ENCODE assay signal across 1 cellular context in genomic region chr22:24703101-24703500, GRCh38.
TF ChIP-seq lines count a peak whose summit lies in the region.

No MANE protein-coding gene starts in this region.

TF ChIP-seq in HepG2, 621 proteins besides CTCF, POLR2A, EP300 and RAD21 (continued from another document and continues in another):
- 0 out of 2 replicates have a peak, but pooled peaks have one; percentile 56 for TF ChIP-seq SIN3A (IDR thresholded peaks at IDR 0.05; ENCODE audit: borderline replicate concordance, low read depth, low read length)
- 0 out of 2 replicates have a peak, but pooled peaks have one; percentile 46 for TF ChIP-seq NRL (CRISPR knock-in tag; IDR thresholded peaks at IDR 0.05; ENCODE audit: borderline replicate concordance)
- TF ChIP-seq GRHL1 (CRISPR knock-in tag; conservative IDR thresholded peaks at IDR 0.05): no peak
- no peak for TF ChIP-seq FOXM1 (CRISPR knock-in tag; IDR thresholded peaks at IDR 0.05)
- TF ChIP-seq TBX2 (CRISPR knock-in tag; IDR thresholded peaks at IDR 0.05; ENCODE audit: borderline replicate concordance): peak; percentile 53; the same call in 1 of the 2 replicates
- TF ChIP-seq ZNF180 (CRISPR knock-in tag; IDR thresholded peaks at IDR 0.05; ENCODE audit: borderline replicate concordance, low read depth): no peak
- no peak for TF ChIP-seq ZSCAN20 (CRISPR knock-in tag; IDR thresholded peaks at IDR 0.05; ENCODE audit: borderline replicate concordance)
- TF ChIP-seq FUBP1 (CRISPR knock-in tag; IDR thresholded peaks at IDR 0.05; ENCODE audit: borderline replicate concordance): no peak
- TF ChIP-seq POGK (CRISPR knock-in tag; conservative IDR thresholded peaks at IDR 0.05): no peak
- TF ChIP-seq SIX1 (CRISPR knock-in tag; IDR thresholded peaks at IDR 0.05; ENCODE audit: borderline replicate concordance): no peak
- TF ChIP-seq NR2F2 (IDR thresholded peaks at IDR 0.05; ENCODE audit: borderline replicate concordance, low read depth): no peak; the same call in 1 of the 2 replicates
- peak; percentile 77 for TF ChIP-seq GATAD2A (CRISPR knock-in tag; IDR thresholded peaks at IDR 0.05)
- peak; percentile 69; the same call in 1 of the 2 replicates for TF ChIP-seq HMGXB3 (CRISPR knock-in tag; IDR thresholded peaks at IDR 0.05; ENCODE audit: borderline replicate concordance)
- TF ChIP-seq FIP1L1 (IDR thresholded peaks at IDR 0.05; ENCODE audit: borderline replicate concordance, insufficient read depth, low read depth, low read length): no peak
- no peak for TF ChIP-seq NCOA1 (CRISPR knock-in tag; IDR thresholded peaks at IDR 0.05)
- TF ChIP-seq CREM (IDR thresholded peaks at IDR 0.05): no peak; the same call in 1 of the 2 replicates
- no peak for TF ChIP-seq CREM (CRISPR knock-in tag; IDR thresholded peaks at IDR 0.05)
- TF ChIP-seq, protein P1, sequence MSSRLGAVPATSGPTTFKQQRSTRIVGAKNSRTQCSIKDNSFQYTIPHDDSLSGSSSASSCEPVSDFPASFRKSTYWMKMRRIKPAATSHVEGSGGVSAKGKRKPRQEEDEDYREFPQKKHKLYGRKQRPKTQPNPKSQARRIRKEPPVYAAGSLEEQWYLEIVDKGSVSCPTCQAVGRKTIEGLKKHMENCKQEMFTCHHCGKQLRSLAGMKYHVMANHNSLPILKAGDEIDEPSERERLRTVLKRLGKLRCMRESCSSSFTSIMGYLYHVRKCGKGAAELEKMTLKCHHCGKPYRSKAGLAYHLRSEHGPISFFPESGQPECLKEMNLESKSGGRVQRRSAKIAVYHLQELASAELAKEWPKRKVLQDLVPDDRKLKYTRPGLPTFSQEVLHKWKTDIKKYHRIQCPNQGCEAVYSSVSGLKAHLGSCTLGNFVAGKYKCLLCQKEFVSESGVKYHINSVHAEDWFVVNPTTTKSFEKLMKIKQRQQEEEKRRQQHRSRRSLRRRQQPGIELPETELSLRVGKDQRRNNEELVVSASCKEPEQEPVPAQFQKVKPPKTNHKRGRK (CRISPR knock-in tag; IDR thresholded peaks at IDR 0.05): no peak
- no peak for TF ChIP-seq TRIM22 (IDR thresholded peaks at IDR 0.05)
- peak; percentile 50; the same call in 1 of the 2 replicates for TF ChIP-seq HNF1B (CRISPR knock-in tag; IDR thresholded peaks at IDR 0.05)
- TF ChIP-seq PBX2 (CRISPR knock-in tag; IDR thresholded peaks at IDR 0.05): no peak
- no peak for TF ChIP-seq ZNF749 (CRISPR knock-in tag; IDR thresholded peaks at IDR 0.05; ENCODE audit: borderline replicate concordance)
- TF ChIP-seq NR3C1 (CRISPR knock-in tag; IDR thresholded peaks at IDR 0.05): no peak
- TF ChIP-seq MTA3 (CRISPR knock-in tag; IDR thresholded peaks at IDR 0.05): no peak
- TF ChIP-seq ZNF766 (CRISPR knock-in tag; IDR thresholded peaks at IDR 0.05; ENCODE audit: borderline replicate concordance): no peak
- TF ChIP-seq POGZ (CRISPR knock-in tag; IDR thresholded peaks at IDR 0.05): 0 out of 2 replicates have a peak, but pooled peaks have one; percentile 17
- TF ChIP-seq, protein P2, sequence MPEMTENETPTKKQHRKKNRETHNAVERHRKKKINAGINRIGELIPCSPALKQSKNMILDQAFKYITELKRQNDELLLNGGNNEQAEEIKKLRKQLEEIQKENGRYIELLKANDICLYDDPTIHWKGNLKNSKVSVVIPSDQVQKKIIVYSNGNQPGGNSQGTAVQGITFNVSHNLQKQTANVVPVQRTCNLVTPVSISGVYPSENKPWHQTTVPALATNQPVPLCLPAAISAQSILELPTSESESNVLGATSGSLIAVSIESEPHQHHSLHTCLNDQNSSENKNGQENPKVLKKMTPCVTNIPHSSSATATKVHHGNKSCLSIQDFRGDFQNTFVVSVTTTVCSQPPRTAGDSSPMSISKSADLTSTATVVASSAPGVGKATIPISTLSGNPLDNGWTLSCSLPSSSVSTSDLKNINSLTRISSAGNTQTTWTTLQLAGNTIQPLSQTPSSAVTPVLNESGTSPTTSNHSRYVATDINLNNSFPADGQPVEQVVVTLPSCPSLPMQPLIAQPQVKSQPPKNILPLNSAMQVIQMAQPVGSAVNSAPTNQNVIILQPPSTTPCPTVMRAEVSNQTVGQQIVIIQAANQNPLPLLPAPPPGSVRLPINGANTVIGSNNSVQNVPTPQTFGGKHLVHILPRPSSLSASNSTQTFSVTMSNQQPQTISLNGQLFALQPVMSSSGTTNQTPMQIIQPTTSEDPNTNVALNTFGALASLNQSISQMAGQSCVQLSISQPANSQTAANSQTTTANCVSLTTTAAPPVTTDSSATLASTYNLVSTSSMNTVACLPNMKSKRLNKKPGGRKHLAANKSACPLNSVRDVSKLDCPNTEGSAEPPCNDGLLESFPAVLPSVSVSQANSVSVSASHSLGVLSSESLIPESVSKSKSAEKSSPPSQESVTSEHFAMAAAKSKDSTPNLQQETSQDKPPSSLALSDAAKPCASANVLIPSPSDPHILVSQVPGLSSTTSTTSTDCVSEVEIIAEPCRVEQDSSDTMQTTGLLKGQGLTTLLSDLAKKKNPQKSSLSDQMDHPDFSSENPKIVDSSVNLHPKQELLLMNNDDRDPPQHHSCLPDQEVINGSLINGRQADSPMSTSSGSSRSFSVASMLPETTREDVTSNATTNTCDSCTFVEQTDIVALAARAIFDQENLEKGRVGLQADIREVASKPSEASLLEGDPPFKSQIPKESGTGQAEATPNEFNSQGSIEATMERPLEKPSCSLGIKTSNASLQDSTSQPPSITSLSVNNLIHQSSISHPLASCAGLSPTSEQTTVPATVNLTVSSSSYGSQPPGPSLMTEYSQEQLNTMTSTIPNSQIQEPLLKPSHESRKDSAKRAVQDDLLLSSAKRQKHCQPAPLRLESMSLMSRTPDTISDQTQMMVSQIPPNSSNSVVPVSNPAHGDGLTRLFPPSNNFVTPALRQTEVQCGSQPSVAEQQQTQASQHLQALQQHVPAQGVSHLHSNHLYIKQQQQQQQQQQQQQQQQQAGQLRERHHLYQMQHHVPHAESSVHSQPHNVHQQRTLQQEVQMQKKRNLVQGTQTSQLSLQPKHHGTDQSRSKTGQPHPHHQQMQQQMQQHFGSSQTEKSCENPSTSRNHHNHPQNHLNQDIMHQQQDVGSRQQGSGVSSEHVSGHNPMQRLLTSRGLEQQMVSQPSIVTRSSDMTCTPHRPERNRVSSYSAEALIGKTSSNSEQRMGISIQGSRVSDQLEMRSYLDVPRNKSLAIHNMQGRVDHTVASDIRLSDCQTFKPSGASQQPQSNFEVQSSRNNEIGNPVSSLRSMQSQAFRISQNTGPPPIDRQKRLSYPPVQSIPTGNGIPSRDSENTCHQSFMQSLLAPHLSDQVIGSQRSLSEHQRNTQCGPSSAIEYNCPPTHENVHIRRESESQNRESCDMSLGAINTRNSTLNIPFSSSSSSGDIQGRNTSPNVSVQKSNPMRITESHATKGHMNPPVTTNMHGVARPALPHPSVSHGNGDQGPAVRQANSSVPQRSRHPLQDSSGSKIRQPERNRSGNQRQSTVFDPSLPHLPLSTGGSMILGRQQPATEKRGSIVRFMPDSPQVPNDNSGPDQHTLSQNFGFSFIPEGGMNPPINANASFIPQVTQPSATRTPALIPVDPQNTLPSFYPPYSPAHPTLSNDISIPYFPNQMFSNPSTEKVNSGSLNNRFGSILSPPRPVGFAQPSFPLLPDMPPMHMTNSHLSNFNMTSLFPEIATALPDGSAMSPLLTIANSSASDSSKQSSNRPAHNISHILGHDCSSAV (CRISPR knock-in tag; IDR thresholded peaks at IDR 0.05; ENCODE audit: borderline replicate concordance): no peak
- TF ChIP-seq, protein P3, sequence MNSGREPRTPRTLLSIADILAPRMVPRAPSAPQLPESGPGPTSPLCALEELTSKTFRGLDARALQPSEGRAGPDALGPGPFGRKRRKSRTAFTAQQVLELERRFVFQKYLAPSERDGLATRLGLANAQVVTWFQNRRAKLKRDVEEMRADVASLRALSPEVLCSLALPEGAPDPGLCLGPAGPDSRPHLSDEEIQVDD (CRISPR knock-in tag; IDR thresholded peaks at IDR 0.05; ENCODE audit: borderline replicate concordance): no peak
